ENCODE assay signal across 10 cellular contexts in genomic region chr14:22520235-22520634, GRCh38.
DNase-seq lines count a peak whose midpoint lies in the region; ATAC-seq and TF ChIP-seq lines count a peak whose summit lies in the region.
"Had no signal": no experiment of that assay in that cellular context is flagged by ENCODE, and none has a peak within 500 bp of the region (broad histone marks: within the 10 kb centered on the region; RNA-seq: fewer than 3 reads in every experiment).

No MANE protein-coding gene starts in this region.

- dilution Hi-C loops in IMR-90 (cut with HindIII; ENCODE audit: low sequenced_read_pairs, unreplicated experiment): no loop called here

- H3K9ac ChIP-seq in IMR-90 (ENCODE audit: low read depth, low read length) (no peak overlapping the region), adipocyte (ENCODE audit: low read length) (peak overlapping the region; percentile 6)

- ATAC-seq in CD4-positive, CD25-positive, alpha-beta regulatory T cell (ENCODE audit: low read depth in 2 of 2): no peak
- ATAC-seq in IMR-90 (ENCODE audit: low read depth): peak; percentile 84
- ATAC-seq in memory B cell (ENCODE audit: low read depth): no peak
- no peak for ATAC-seq in HG03108 (IDR thresholded peaks at IDR 0.05; ENCODE audit: unreplicated experiment)

- POLR2A ChIA-PET in IMR-90 (lab: Charles Lee; ENCODE audit: unreplicated experiment): no interaction called here

- DNase-seq in CD4-positive, CD25-positive, alpha-beta regulatory T cell: peak in 1 of 3 donors; percentile 37
- DNase-seq in IMR-90: peak; percentile 83
- peak; percentile 9 for DNase-seq in adipocyte (ENCODE audit: low read depth)
- DNase-seq in memory B cell (ENCODE audit: low spot score in 2 of 2): no peak
- DNase-seq in chondrocyte (ENCODE audit: low spot score): no peak
- no peak for DNase-seq in activated CD4-positive, CD25-positive, alpha-beta regulatory T cell (lab: John Stamatoyannopoulos, UW)
- no peak for DNase-seq in activated CD4-positive, alpha-beta T cell treated with anti-CD3 and anti-CD28 coated beads, Interleukin-2, amount 50 U/mL, for 48 hours
- DNase-seq: KBM-7; stimulated activated CD4-positive, alpha-beta T cell treated with anti-CD3 and anti-CD28 coated beads, Interleukin-1b, Interleukin-23, amount 100 ng/mL, for 48 hours had no signal

- no peak for TF ChIP-seq RAD21 in IMR-90 (IDR thresholded peaks at IDR 0.05; ENCODE audit: low read length)

- CTCF ChIA-PET in IMR-90 (lab: Yijun Ruan, JAX): interaction anchor here (1.2 to 1.6 kb wide), 2 partner anchors 12 to 50 kb away, joined by 3 to 5 read pairs; no protein-coding TSS in a partner anchor

- no peaks in the 10 kb centered on the region for H3K9me3 ChIP-seq in CD4-positive, CD25-positive, alpha-beta regulatory T cell (ENCODE audit: control insufficient read depth in 2 of 2, low read length in 2 of 2)
- H3K9me3 ChIP-seq in IMR-90 (ENCODE audit: control insufficient read depth, insufficient read depth, low read length) (no peaks in the 10 kb centered on the region), adipocyte (ENCODE audit: control insufficient read depth, low read length) (no peaks in the 10 kb centered on the region)

- H3K23ac ChIP-seq in IMR-90 (ENCODE audit: low read depth, low read length): peak overlapping the region; percentile 77

- H2BK120ac ChIP-seq in IMR-90 (ENCODE audit: low read depth, low read length): peak overlapping the region; percentile 90

- H3K27me3 Mint-ChIP-seq in CD4-positive, CD25-positive, alpha-beta regulatory T cell: peaks cover 4% of the 10 kb centered on the region
- H3K27me3 Mint-ChIP-seq in memory B cell (no peaks in the 10 kb centered on the region), chondrocyte (ENCODE audit: low read depth) (no peaks in the 10 kb centered on the region)

- H3K36me3 Mint-ChIP-seq in CD4-positive, CD25-positive, alpha-beta regulatory T cell: peaks cover 89% of the 10 kb centered on the region
- H3K36me3 Mint-ChIP-seq in memory B cell: no peaks in the 10 kb centered on the region
- no peaks in the 10 kb centered on the region for H3K36me3 Mint-ChIP-seq in chondrocyte (ENCODE audit: low read depth)

- H4K8ac ChIP-seq in IMR-90 (ENCODE audit: low read depth in 2 of 2, low read length in 2 of 2): peak overlapping the region; percentile 37 to 93

- peak overlapping the region; percentile 70; the same call in 1 of the 2 replicates for H3K18ac ChIP-seq in IMR-90 (ENCODE audit: low read depth, low read length)

- no TSS peak for BruUV-seq in IMR-90 (replicated peaks; lab: Mats Ljungman, UMichigan)

- no peak overlapping the region for H2AK9ac ChIP-seq in IMR-90 (replicated peaks; ENCODE audit: low read depth, low read length, poor library complexity)

- H2BK5ac ChIP-seq in IMR-90 (ENCODE audit: low read depth, low read length, poor library complexity, severe bottlenecking): peak overlapping the region; percentile 47

- H3K4me1 ChIP-seq in CD4-positive, CD25-positive, alpha-beta regulatory T cell (ENCODE audit: control insufficient read depth, insufficient read depth, low read length, poor library complexity, severe bottlenecking): peaks cover 100% of the 10 kb centered on the region
- H3K4me1 ChIP-seq in IMR-90 (ENCODE audit: control insufficient read depth, insufficient read depth, low read length) (peaks cover 11% of the 10 kb centered on the region), adipocyte (ENCODE audit: control insufficient read depth, insufficient read depth, low read length) (peaks cover 35% of the 10 kb centered on the region)

- TF ChIP-seq POLR2A in IMR-90 (IDR thresholded peaks at IDR 0.05; ENCODE audit: low read depth, low read length): no peak

- H2BK15ac ChIP-seq in IMR-90 (ENCODE audit: low read depth, low read length): peak overlapping the region; percentile 80

- H2AK5ac ChIP-seq in IMR-90 (ENCODE audit: low read depth, low read length): peak overlapping the region; percentile 41

- peak overlapping the region; percentile 92 for H3K14ac ChIP-seq in IMR-90 (replicated peaks; ENCODE audit: low read depth, low read length)

- peaks cover 80% of the 10 kb centered on the region for H3K36me3 ChIP-seq in CD4-positive, CD25-positive, alpha-beta regulatory T cell (ENCODE audit: control insufficient read depth, insufficient read depth, low read length)
- H3K36me3 ChIP-seq in IMR-90 (ENCODE audit: control insufficient read depth, insufficient read depth, low read length): no peaks in the 10 kb centered on the region
- H3K36me3 ChIP-seq in adipocyte (ENCODE audit: control insufficient read depth, insufficient read depth, low read length, severe bottlenecking): no peaks in the 10 kb centered on the region

- H3K4ac ChIP-seq in IMR-90 (ENCODE audit: low read depth, low read length): peak overlapping the region; percentile 83; the same call in 1 of the 2 replicates

- no CpG with 5 or more reads among the region's 4 CpGs for WGBS in IMR-90 (ENCODE audit: extremely low coverage in 2 of 2, insufficient read length in 1 of 2), 2 experiments

- H4K91ac ChIP-seq in IMR-90 (ENCODE audit: insufficient read depth, low read depth, low read length): peak overlapping the region; percentile 69

- intact Hi-C loops in IMR-90 (cut with micrococcal nuclease): no loop called here

- H3K56ac ChIP-seq in IMR-90 (ENCODE audit: extremely low read depth, insufficient read depth, low read length): peak overlapping the region; percentile 12

- peaks cover 24 to 97% (median 73%) of the 10 kb centered on the region in 4 donors for H3K4me1 Mint-ChIP-seq in CD4-positive, CD25-positive, alpha-beta regulatory T cell
- H3K4me1 Mint-ChIP-seq in memory B cell: peaks cover 66% of the 10 kb centered on the region
- H3K4me1 Mint-ChIP-seq in chondrocyte (ENCODE audit: low read depth): peaks cover 63% of the 10 kb centered on the region

- in situ Hi-C loops in IMR-90 (cut with MboI; ENCODE audit: low sequenced_read_pairs): no loop called here

- H2BK20ac ChIP-seq in IMR-90 (ENCODE audit: low read depth, low read length): peak overlapping the region; percentile 82

- H3K9me1 ChIP-seq in IMR-90 (ENCODE audit: insufficient read depth, low read length): 0 out of 2 replicates have a peak, but pooled peaks cover 2% of the 10 kb centered on the region

- H3K27ac Mint-ChIP-seq in CD4-positive, CD25-positive, alpha-beta regulatory T cell: peak overlapping the region; percentile 95 to 100 (median 99)
- H3K27ac Mint-ChIP-seq in memory B cell: peak overlapping the region; percentile 92
- no peak overlapping the region for H3K27ac Mint-ChIP-seq in chondrocyte (ENCODE audit: unreplicated experiment)

- peak overlapping the region; percentile 99 for H3K27ac ChIP-seq in CD4-positive, CD25-positive, alpha-beta regulatory T cell (ENCODE audit: insufficient read depth, low read length, poor library complexity, severe bottlenecking)
- peak overlapping the region; percentile 4; the same call in 1 of the 2 replicates for H3K27ac ChIP-seq in IMR-90 (ENCODE audit: insufficient read depth, low read length)

- H4K20me1 ChIP-seq in IMR-90 (ENCODE audit: insufficient read depth, low read length): no peaks in the 10 kb centered on the region

- no peak overlapping the region for H2AFZ ChIP-seq in IMR-90 (replicated peaks; ENCODE audit: low read length, poor library complexity)

- peak overlapping the region; percentile 88 to 93 (median 90) for H3K4me3 Mint-ChIP-seq in CD4-positive, CD25-positive, alpha-beta regulatory T cell
- H3K4me3 Mint-ChIP-seq in memory B cell: peak overlapping the region; percentile 0
- no peak overlapping the region for H3K4me3 Mint-ChIP-seq in chondrocyte (ENCODE audit: unreplicated experiment)

- H3K4me2 ChIP-seq in IMR-90 (ENCODE audit: low read depth, low read length): peak overlapping the region; percentile 19

- H3K27me3 ChIP-seq in CD4-positive, CD25-positive, alpha-beta regulatory T cell (ENCODE audit: control insufficient read depth, insufficient read depth, low read length): no peaks in the 10 kb centered on the region
- H3K27me3 ChIP-seq in IMR-90 (ENCODE audit: control insufficient read depth, insufficient read depth, low read length) (no peaks in the 10 kb centered on the region), adipocyte (replicated peaks; ENCODE audit: control insufficient read depth, insufficient read depth, low read length) (peaks cover 8% of the 10 kb centered on the region)

- peak overlapping the region; percentile 36; the same call in 1 of the 2 replicates for H4K5ac ChIP-seq in IMR-90 (ENCODE audit: low read depth, low read length)

- peak overlapping the region; percentile 83 for H3K4me3 ChIP-seq in CD4-positive, CD25-positive, alpha-beta regulatory T cell (ENCODE audit: low read depth, low read length)
- H3K4me3 ChIP-seq in IMR-90 (ENCODE audit: insufficient read depth, low read depth, low read length): no peak overlapping the region
- peak overlapping the region; percentile 47 for H3K4me3 ChIP-seq in adipocyte (ENCODE audit: low read length)

- no peaks in the 10 kb centered on the region for H3K9me3 Mint-ChIP-seq in CD4-positive, CD25-positive, alpha-beta regulatory T cell
- H3K9me3 Mint-ChIP-seq in memory B cell: no peaks in the 10 kb centered on the region
- H3K9me3 Mint-ChIP-seq in chondrocyte (ENCODE audit: low read depth): no peaks in the 10 kb centered on the region

- TF ChIP-seq CTCF in IMR-90 (conservative IDR thresholded peaks at IDR 0.05; ENCODE audit: low read depth, low read length) (no peak), chondrocyte (IDR thresholded peaks at IDR 0.05) (no peak)

- H3K79me1 ChIP-seq in IMR-90 (ENCODE audit: low read depth in 1 of 2, low read length in 2 of 2): no peaks in the 10 kb centered on the region

TF ChIP-seq in IMR-90, 13 proteins besides CTCF, POLR2A, EP300 and RAD21:
- TF ChIP-seq CEBPB (IDR thresholded peaks at IDR 0.05; ENCODE audit: low read depth, low read length): peak; percentile 53; the same call in 1 of the 2 replicates
- no peak for TF ChIP-seq MAFK (IDR thresholded peaks at IDR 0.05; ENCODE audit: low read depth, low read length)

Comparison
In these comparisons a context has a peak if more than half of its experiments do, and no peak if none do; other contexts are left out.
1. DNase-seq: peak in IMR-90 (single experiment) and adipocyte (single experiment); none in memory B cell (0 of 2), chondrocyte (single experiment), activated CD4-positive, CD25-positive, alpha-beta regulatory T cell (0 of 4) and activated CD4-positive, alpha-beta T cell treated with anti-CD3 and anti-CD28 coated beads, Interleukin-2, amount 50 U/mL, for 48 hours (0 of 2).